ENCODE assay signal across 30 cellular contexts in the genomic region with DNA sequence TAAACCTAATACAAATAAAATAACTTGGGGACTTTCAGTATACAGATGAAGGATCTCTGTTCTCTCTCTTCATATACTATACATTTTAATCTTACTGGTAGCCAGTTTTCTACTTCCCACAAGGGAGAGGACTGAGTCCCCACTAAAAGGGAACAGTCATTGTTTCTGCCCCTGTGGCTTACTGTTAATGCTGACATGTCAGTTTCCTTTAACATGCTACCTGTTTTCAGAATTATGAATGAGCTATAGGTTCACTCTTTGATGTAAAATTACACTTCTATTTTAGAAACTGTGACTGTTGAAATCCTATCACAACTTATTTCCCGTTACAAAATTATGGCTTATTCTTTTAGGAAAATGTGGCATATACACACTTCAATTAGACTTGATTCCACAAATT.
"Had no signal": no experiment of that assay in that cellular context is flagged by ENCODE, and none has a peak within 500 bp of the region (broad histone marks: within the 10 kb centered on the region; RNA-seq: fewer than 3 reads in every experiment).

No MANE protein-coding gene starts in this region.

- H3K4me1 ChIP-seq: esophagus squamous epithelium, pancreas, suprapubic skin, transverse colon, upper lobe of right lung had no signal

- H3K27me3 ChIP-seq: esophagus squamous epithelium, heart right ventricle, pancreas, suprapubic skin, transverse colon, upper lobe of right lung had no signal

- H3K9me3 ChIP-seq: esophagus squamous epithelium, heart right ventricle, mucosa of descending colon, pancreas, suprapubic skin, transverse colon, upper lobe of right lung had no signal

- ATAC-seq: effector memory CD8-positive, alpha-beta T cell; left lobe of liver; mucosa of descending colon; natural killer cell treated with Interleukin-12 subunit alpha and Interleukin-12 subunit beta and Interleukin-15 and Interleukin-18, amount 100 ng/mL, for 72 hours; pancreas; sciatic nerve; stimulated activated naive CD8-positive, alpha-beta T cell treated with anti-CD3 and anti-CD28 coated beads, Interleukin-15, amount 100 ng/mL, for 72 hours; upper lobe of right lung had no signal

- H3K4me2 ChIP-seq: smooth muscle cell had no signal

- H3K27ac ChIP-seq: esophagus squamous epithelium, pancreas, suprapubic skin, transverse colon, upper lobe of right lung had no signal

- H3K4me3 ChIP-seq: esophagus squamous epithelium, heart right ventricle, mucosa of descending colon, pancreas, smooth muscle cell, suprapubic skin, transverse colon, upper lobe of right lung had no signal

- FAIRE-seq: endometrium, pancreas had no signal

- H3K36me3 Mint-ChIP-seq: immature natural killer cell; naive B cell; natural killer cell treated with Interleukin-12 subunit alpha and Interleukin-12 subunit beta and Interleukin-15 and Interleukin-18, amount 100 ng/mL, for 72 hours had no signal

- H3K27ac Mint-ChIP-seq: effector memory CD8-positive, alpha-beta T cell; immature natural killer cell; mesothelial cell of epicardium; naive B cell; natural killer cell treated with Interleukin-12 subunit alpha and Interleukin-12 subunit beta and Interleukin-15 and Interleukin-18, amount 100 ng/mL, for 72 hours; stimulated activated naive CD8-positive, alpha-beta T cell treated with anti-CD3 and anti-CD28 coated beads, Interleukin-15, amount 100 ng/mL, for 72 hours had no signal

- H3K36me3 ChIP-seq: esophagus squamous epithelium, pancreas, suprapubic skin, transverse colon, upper lobe of right lung had no signal

- H3K4me1 Mint-ChIP-seq: immature natural killer cell; naive B cell; stimulated activated naive CD8-positive, alpha-beta T cell treated with anti-CD3 and anti-CD28 coated beads, Interleukin-15, amount 100 ng/mL, for 72 hours had no signal

- DNase-seq: cortex of kidney; effector memory CD8-positive, alpha-beta T cell; erythroblast; esophagus squamous epithelium; foreskin melanocyte; glutamatergic neuron; heart right ventricle; hypothalamus; immature natural killer cell; islet precursor cell; mesenchymal stem cell; mucosa of descending colon; naive B cell; occipital lobe; pancreas; stimulated activated CD4-positive, alpha-beta T cell treated with anti-CD3 and anti-CD28 coated beads, Interleukin-12 subunit alpha, Interleukin-12 subunit beta, amount 100 ng/mL, for 4 hours; stimulated activated CD4-positive, alpha-beta T cell treated with anti-CD3 and anti-CD28 coated beads, Interleukin-1b, Interleukin-23, amount 100 ng/mL, for 48 hours; stimulated activated CD4-positive, alpha-beta T cell treated with anti-CD3 and anti-CD28 coated beads, Interleukin-4, amount 100 ng/mL, for 1 hour; stimulated activated CD8-positive, alpha-beta memory T cell treated with anti-CD3 and anti-CD28 coated beads, Interleukin-4, amount 100 ng/mL, for 48 hours; stimulated activated naive CD4-positive, alpha-beta T cell; stimulated activated naive CD8-positive, alpha-beta T cell treated with anti-CD3 and anti-CD28 coated beads, Interleukin-15, amount 100 ng/mL, for 72 hours; transverse colon; upper lobe of right lung had no signal

- H3K4me3 Mint-ChIP-seq: effector memory CD8-positive, alpha-beta T cell; immature natural killer cell; mesothelial cell of epicardium; naive B cell; natural killer cell treated with Interleukin-12 subunit alpha and Interleukin-12 subunit beta and Interleukin-15 and Interleukin-18, amount 100 ng/mL, for 72 hours; stimulated activated naive CD8-positive, alpha-beta T cell treated with anti-CD3 and anti-CD28 coated beads, Interleukin-15, amount 100 ng/mL, for 72 hours had no signal

- H3K27me3 Mint-ChIP-seq: effector memory CD8-positive, alpha-beta T cell; naive B cell; natural killer cell treated with Interleukin-12 subunit alpha and Interleukin-12 subunit beta and Interleukin-15 and Interleukin-18, amount 100 ng/mL, for 72 hours; stimulated activated naive CD8-positive, alpha-beta T cell treated with anti-CD3 and anti-CD28 coated beads, Interleukin-15, amount 100 ng/mL, for 72 hours had no signal
